23 cellular contexts compared by ENCODE assay signal in genomic region chr3:52388348-52388821, GRCh38. TPM values are rescaled to one million over a fixed set of nuclear protein-coding genes. Genes with fewer than 3 reads are reported as not detected.
A peak's percentile ranks its signal among the peaks of the same experiment; 100 is the strongest.
DNase-seq lines count a peak whose midpoint lies in the region; ATAC-seq, FAIRE-seq and TF ChIP-seq lines count a peak whose summit lies in the region.
"Had no signal": no experiment of that assay in that cellular context is flagged by ENCODE, and none has a peak within 500 bp of the region (broad histone marks: within the 10 kb centered on the region; RNA-seq: fewer than 3 reads in every experiment).

No MANE protein-coding gene starts in this region.

- no peaks in the 10 kb centered on the region for H3K27me3 ChIP-seq in K562 (ENCODE audit: control insufficient read depth in 2 of 2, insufficient read depth in 2 of 2, low read length in 2 of 2)
- H3K27me3 ChIP-seq: tibial nerve had no signal

- H3K4me1 Mint-ChIP-seq in HFFc6 (ENCODE audit: low read depth), result no peaks in the 10 kb centered on the region
- peaks cover 6% of the 10 kb centered on the region for H3K4me1 Mint-ChIP-seq in T-helper 17 cell
- H3K4me1 Mint-ChIP-seq: activated CD4-positive, alpha-beta T cell treated with anti-CD3 and anti-CD28 coated beads for 36 hours; neural crest cell had no signal

- no peak overlapping the region for H3K9ac ChIP-seq in K562 (ENCODE audit: insufficient read depth in 1 of 2, low read depth in 2 of 2, low read length in 2 of 2)

- no TSS peak for BruUV-seq in K562 (replicated peaks; lab: Mats Ljungman, UMichigan)

- peaks cover 0 to 33% of the 10 kb centered on the region in 2 experiments; a peak in 2 of 5 replicates for H3K4me1 ChIP-seq in K562 (replicated peaks in 1 of 2; ENCODE audit: control insufficient read depth in 2 of 2, insufficient read depth in 2 of 2, low read length in 2 of 2)
- H3K4me1 ChIP-seq: tibial nerve had no signal

- no peak overlapping the region for H2AFZ ChIP-seq in K562 (ENCODE audit: low read depth, low read length)

- peaks cover 11% of the 10 kb centered on the region for H3K27me3 Mint-ChIP-seq in HFFc6 (ENCODE audit: insufficient read depth)
- H3K27me3 Mint-ChIP-seq in T-helper 17 cell, result no peaks in the 10 kb centered on the region
- H3K27me3 Mint-ChIP-seq: activated CD4-positive, alpha-beta T cell treated with anti-CD3 and anti-CD28 coated beads for 36 hours; CD4-positive, alpha-beta T cell had no signal

- peak; percentile 46 for FAIRE-seq in K562 (lab: Jason Lieb, UNC)

- peak in 1 of 2 experiments; percentile 15; a peak in 1 of 4 replicates for TF ChIP-seq RAD21 in K562 (CRISPR knock-in tag; conservative IDR thresholded peaks at IDR 0.05 in 1 of 2, IDR thresholded peaks at IDR 0.05 in 1 of 2)

- H3K4me3 Mint-ChIP-seq in HFFc6, result no peak overlapping the region
- no peak overlapping the region for H3K4me3 Mint-ChIP-seq in T-helper 17 cell
- H3K4me3 Mint-ChIP-seq: activated CD4-positive, alpha-beta T cell treated with anti-CD3 and anti-CD28 coated beads for 36 hours; CD4-positive, alpha-beta T cell; neural crest cell had no signal

- in situ Hi-C loops in K562 (cut with MboI), result loop anchor here (10.0 to 25.0 kb wide), 2 partner anchors 94 to 376 kb away; no protein-coding TSS in a partner anchor

- 18% methylated on average over 4 of the region's 18 CpGs for WGBS in K562 (ENCODE audit: insufficient coverage, low coverage, missing lambda C conversion rate)

- H4K20me1 ChIP-seq in K562 (replicated peaks; ENCODE audit: control insufficient read depth, insufficient read depth, low read length), result no peaks in the 10 kb centered on the region

- no peaks in the 10 kb centered on the region for H3K79me2 ChIP-seq in K562 (ENCODE audit: control insufficient read depth, insufficient read depth, low read length)

- TF ChIP-seq CTCF in GM12873 (IDR thresholded peaks at IDR 0.05; ENCODE audit: insufficient read depth, low read depth, low read length, missing control alignments), result peak; percentile 17
- TF ChIP-seq CTCF in HFFc6 (IDR thresholded peaks at IDR 0.05), result peak; percentile 26
- peak; percentile 58 to 70 (median 58) for TF ChIP-seq CTCF in K562 (IDR thresholded peaks at IDR 0.05 in 2 of 3, conservative IDR thresholded peaks at IDR 0.05 in 1 of 3; ENCODE audit: insufficient read depth in 2 of 3, low read depth in 1 of 3, low read length in 3 of 3)

- H3K9me3 Mint-ChIP-seq in HFFc6, result no peaks in the 10 kb centered on the region
- H3K9me3 Mint-ChIP-seq: CD4-positive, alpha-beta T cell; neural crest cell had no signal

- no peaks in the 10 kb centered on the region for H3K9me3 ChIP-seq in K562 (replicated peaks; ENCODE audit: control insufficient read depth, insufficient read depth, low read depth, low read length)
- no peaks in the 10 kb centered on the region for H3K9me3 ChIP-seq in T-helper 17 cell (ENCODE audit: control insufficient read depth, low read length, poor library complexity, severe bottlenecking)
- H3K9me3 ChIP-seq: tibial nerve had no signal

- intact Hi-C loops in K562 (cut with micrococcal nuclease), result loop anchor here (5.0 kb wide), 1 partner anchor 166 kb away; no protein-coding TSS in a partner anchor

- POLR2A ChIA-PET in K562 (lab: Yijun Ruan, JAX), result interaction anchor here (0.7 to 1.3 kb wide), 5 partner anchors 10 to 168 kb away, joined by 3 to 9 read pairs (median 3); no protein-coding TSS in a partner anchor

- CTCF ChIA-PET in K562 (lab: Yijun Ruan, JAX; ENCODE audit: low intra/inter-chr PET ratio), result no interaction called here

- H3K4me3 ChIP-seq in K562, result no peak overlapping the region
- H3K4me3 ChIP-seq: coronary artery, lung, tibial nerve had no signal

- H3K9me1 ChIP-seq in K562 (ENCODE audit: control insufficient read depth, insufficient read depth, low read length), result no peaks in the 10 kb centered on the region

- H3K4me2 ChIP-seq in K562 (ENCODE audit: insufficient read depth, low read length), result no peak overlapping the region

- DNase-seq in HFFc6 (no peak), K562 (ENCODE audit: extremely low read depth in 1 of 4, low spot score in 3 of 4) (peak; percentile 44 to 54 (median 50)), iPS-NIHi7 (ENCODE audit: extremely low spot score) (peak; percentile 78), H4 (ENCODE audit: low spot score) (no peak), T-helper 17 cell (no peak)
- DNase-seq: activated CD4-positive, alpha-beta T cell treated with anti-CD3 and anti-CD28 coated beads for 36 hours; activated naive CD4-positive, alpha-beta T cell treated with Interleukin-2 at 50 U/mL for 16 hours; activated T-cell treated with anti-CD3 and anti-CD28 coated beads, Interleukin-2, amount 50 U/mL, for 48 hours; CD4-positive, alpha-beta T cell; DMS 273 treated with DMSO at 0.1 percent for 48 hours; MM.1S; NCI-H1436 treated with DMSO at 0.1 percent for 48 hours; NCI-H2107; SHP77 treated with DMSO at 0.1 percent for 48 hours; stimulated activated CD4-positive, alpha-beta T cell treated with anti-CD3 and anti-CD28 coated beads, Interleukin-15, amount 100 ng/mL, for 24 hours; T-helper 1 cell had no signal

- no peak overlapping the region for H3K27ac ChIP-seq in K562 (ENCODE audit: extremely low read depth, low read depth, low read length)
- H3K27ac ChIP-seq: coronary artery, tibial nerve had no signal

- H3K36me3 Mint-ChIP-seq in HFFc6 (ENCODE audit: low read depth) (no peaks in the 10 kb centered on the region), T-helper 17 cell (ENCODE audit: low read depth) (peaks cover 14% of the 10 kb centered on the region)

- no peak for TF ChIP-seq POLR2A in K562 (conservative IDR thresholded peaks at IDR 0.05)

- ATAC-seq in K562, result peak; percentile 80
- no peak for ATAC-seq in GM18519 (IDR thresholded peaks at IDR 0.05; ENCODE audit: low FRiP score, unreplicated experiment)
- ATAC-seq in GM21515 (IDR thresholded peaks at IDR 0.05; ENCODE audit: unreplicated experiment), result no peak
- no peak for ATAC-seq in T-helper 17 cell
- ATAC-seq: activated CD4-positive, alpha-beta T cell treated with anti-CD3 and anti-CD28 coated beads for 36 hours had no signal

- no peak for TF ChIP-seq EP300 in K562 (IDR thresholded peaks at IDR 0.05; ENCODE audit: low read length)

- H3K36me3 ChIP-seq in K562 (ENCODE audit: control insufficient read depth, insufficient read depth, low read length), result no peaks in the 10 kb centered on the region

- H3K27ac Mint-ChIP-seq in HFFc6 (no peak overlapping the region), T-helper 17 cell (no peak overlapping the region)
- H3K27ac Mint-ChIP-seq: activated CD4-positive, alpha-beta T cell treated with anti-CD3 and anti-CD28 coated beads for 36 hours; CD4-positive, alpha-beta T cell had no signal

RNA-seq across cellular contexts. Expression of gene BAP1, which starts 21.4 kb away (rescaled TPM):
- total RNA-seq in HFFc6 (2021; fragmentation: NEBNext Ultra II Directional; extraction: Animal tissue kit (Norgen Biotek cat#: 25700)), result 10 to 100 TPM; 58.5 to 72.8 (median 64.1) TPM
- total RNA-seq in K562 (2011; cell fraction: chromatin; rRNA removed; ENCODE audit: low replicate concordance), result 67.6 and 158 TPM in 2 replicates
- 94.0 and 97.9 TPM in 2 replicates for total RNA-seq in K562 (2011; cell fraction: nucleolus; rRNA removed)
- total RNA-seq in K562 (2011; cell fraction: nucleoplasm; rRNA removed), result 61.2 and 63.2 TPM in 2 replicates
- total RNA-seq in K562 (2014; rRNA removed) (60.4 and 69.1 TPM in 2 replicates), K562 (2014; rRNA removed; fragmentation: Illumina TruSeq; extraction: Trizol) (21.6 and 25.8 TPM in 2 replicates), K562 (2015; rRNA removed; fragmentation: Illumina TruSeq; extraction: Trizol) (35.4 and 37.5 TPM in 2 replicates), K562 (2021) (64.9 and 66.6 TPM in 2 replicates), T-helper 17 cell (100 to 1,000 TPM; 107 to 114 TPM)
- polyA plus RNA-seq in K562 (2011; rRNA removed) (51.8 and 56.1 TPM in 2 replicates), K562 (2014; fragmentation: Illumina TruSeq; extraction: Trizol) (37.5 and 48.7 TPM in 2 replicates), K562 (2014; fragmentation: Nextera tagmentation; extraction: Ambion mirVana) (1 to 10 TPM; 3.4 to 5.4 TPM), K562 (2014; rRNA removed) (42.5 and 47.8 TPM in 2 replicates)
- 55.1 and 78.1 TPM in 2 replicates for polyA plus RNA-seq in K562 (2011; cell fraction: cytosol; rRNA removed)
- 152 and 164 TPM in 2 replicates for polyA plus RNA-seq in K562 (2011; cell fraction: nucleus; rRNA removed)
- polyA plus RNA-seq in K562 (2012), result 55.2 and 58.8 TPM in 2 replicates
- 34.0 and 46.9 TPM in 2 replicates for polyA minus RNA-seq in K562 (2011; rRNA and poly(A)+ RNA removed)
- 28.6 and 32.7 TPM in 2 replicates for polyA minus RNA-seq in K562 (2011; cell fraction: cytosol; rRNA and poly(A)+ RNA removed)
- 43.1 and 47.4 TPM in 2 replicates for polyA minus RNA-seq in K562 (2011; cell fraction: nucleus; rRNA and poly(A)+ RNA removed)
- total RNA-seq in H4 (2014; rRNA removed; shearing (Covaris generic)), result 31.3 and 39.9 TPM in 2 replicates

RNA-seq across cellular contexts. Expression of gene PHF7, which starts 22.1 kb away (rescaled TPM):
- 1 to 10 TPM; 2.9 to 5.0 (median 4.2) TPM for total RNA-seq in HFFc6 (2021; fragmentation: NEBNext Ultra II Directional; extraction: Animal tissue kit (Norgen Biotek cat#: 25700))
- 31.9 and 35.6 TPM in 2 replicates for total RNA-seq in K562 (2011; cell fraction: chromatin; rRNA removed; ENCODE audit: low replicate concordance)
- total RNA-seq in K562 (2011; cell fraction: nucleolus; rRNA removed), result 25.5 and 28.0 TPM in 2 replicates
- 20.6 and 25.9 TPM in 2 replicates for total RNA-seq in K562 (2011; cell fraction: nucleoplasm; rRNA removed)
- total RNA-seq in K562 (2014; rRNA removed) (16.8 and 21.5 TPM in 2 replicates), K562 (2014; rRNA removed; fragmentation: Illumina TruSeq; extraction: Trizol) (12.7 and 18.0 TPM in 2 replicates), K562 (2015; rRNA removed; fragmentation: Illumina TruSeq; extraction: Trizol) (19.0 and 20.2 TPM in 2 replicates), K562 (2021) (16.7 and 19.5 TPM in 2 replicates), T-helper 17 cell (10 to 100 TPM; 11.1 to 13.0 TPM)
- polyA plus RNA-seq in K562 (2011; rRNA removed) (27.5 and 28.3 TPM in 2 replicates), K562 (2014; fragmentation: Illumina TruSeq; extraction: Trizol) (18.3 and 18.4 TPM in 2 replicates), K562 (2014; fragmentation: Nextera tagmentation; extraction: Ambion mirVana) (1 to 10 TPM; 2.4 to 4.1 TPM), K562 (2014; rRNA removed) (28.7 and 29.1 TPM in 2 replicates)
- polyA plus RNA-seq in K562 (2011; cell fraction: cytosol; rRNA removed), result 10.7 and 16.3 TPM in 2 replicates
- polyA plus RNA-seq in K562 (2011; cell fraction: nucleus; rRNA removed), result 33.0 and 39.3 TPM in 2 replicates
- polyA plus RNA-seq in K562 (2012), result 14.0 and 20.6 TPM in 2 replicates
- polyA minus RNA-seq in K562 (2011; rRNA and poly(A)+ RNA removed), result 17.5 and 19.1 TPM in 2 replicates
- 7.0 and 9.6 TPM in 2 replicates for polyA minus RNA-seq in K562 (2011; cell fraction: cytosol; rRNA and poly(A)+ RNA removed)
- polyA minus RNA-seq in K562 (2011; cell fraction: nucleus; rRNA and poly(A)+ RNA removed), result 13.9 and 14.5 TPM in 2 replicates
- 3.3 and 3.4 TPM in 2 replicates for total RNA-seq in H4 (2014; rRNA removed; shearing (Covaris generic))

RNA-seq across cellular contexts. Expression of gene SEMA3G, which starts 56.5 kb away (rescaled TPM):
- not detected for total RNA-seq in HFFc6 (2021; fragmentation: NEBNext Ultra II Directional; extraction: Animal tissue kit (Norgen Biotek cat#: 25700))
- 0.16 TPM in 1 of 2 replicates, not detected in the other for total RNA-seq in K562 (2011; cell fraction: chromatin; rRNA removed; ENCODE audit: low replicate concordance)
- total RNA-seq in K562 (2011; cell fraction: nucleolus; rRNA removed), result 0.13 and 0.33 TPM in 2 replicates
- total RNA-seq in K562 (2011; cell fraction: nucleoplasm; rRNA removed), result 0.29 TPM in 1 of 2 replicates, not detected in the other
- total RNA-seq in K562 (2014; rRNA removed), result 0.04 and 0.05 TPM in 2 replicates
- total RNA-seq in K562 (2014; rRNA removed; fragmentation: Illumina TruSeq; extraction: Trizol), result not detected in 2 replicates
- 0.04 and 0.11 TPM in 2 replicates for total RNA-seq in K562 (2015; rRNA removed; fragmentation: Illumina TruSeq; extraction: Trizol)
- 0.07 TPM in 1 of 2 replicates, not detected in the other for total RNA-seq in K562 (2021)
- polyA plus RNA-seq in K562 (2011; rRNA removed), result 0.11 TPM in 1 of 2 replicates, not detected in the other
- 0.06 TPM in 1 of 2 replicates, not detected in the other for polyA plus RNA-seq in K562 (2011; cell fraction: cytosol; rRNA removed)
- 0.10 and 0.23 TPM in 2 replicates for polyA plus RNA-seq in K562 (2011; cell fraction: nucleus; rRNA removed)
- 0.03 and 0.04 TPM in 2 replicates for polyA plus RNA-seq in K562 (2012)
- polyA plus RNA-seq in K562 (2014; fragmentation: Illumina TruSeq; extraction: Trizol), result 0.04 TPM in 1 of 2 replicates, not detected in the other
- polyA plus RNA-seq in K562 (2014; fragmentation: Nextera tagmentation; extraction: Ambion mirVana), result not detected
- polyA plus RNA-seq in K562 (2014; rRNA removed), result not detected in 2 replicates
- polyA minus RNA-seq in K562 (2011; rRNA and poly(A)+ RNA removed), result not detected in 2 replicates
- not detected in 2 replicates for polyA minus RNA-seq in K562 (2011; cell fraction: cytosol; rRNA and poly(A)+ RNA removed)
- polyA minus RNA-seq in K562 (2011; cell fraction: nucleus; rRNA and poly(A)+ RNA removed), result 0.13 and 0.22 TPM in 2 replicates
- 0.29 TPM in 1 of 2 replicates, not detected in the other for total RNA-seq in H4 (2014; rRNA removed; shearing (Covaris generic))
- 1 to 10 TPM; 1.5 to 2.3 TPM for total RNA-seq in T-helper 17 cell
- total RNA-seq: activated CD4-positive, alpha-beta T cell treated with anti-CD3 and anti-CD28 coated beads for 36 hours had no signal

Comparison
In these comparisons a context has a peak if more than half of its experiments do, and no peak if none do; other contexts are left out.
1. DNase-seq: peak in K562 (4 of 4) and iPS-NIHi7 (single experiment); none in HFFc6 (single experiment), H4 (single experiment) and T-helper 17 cell (0 of 3).
2. Peak in every context shown above with its lines, with median percentiles within 50 percentile points of each other: CTCF ChIP-seq.